ENCODE assay signal across 8 cellular contexts in the genomic region with DNA sequence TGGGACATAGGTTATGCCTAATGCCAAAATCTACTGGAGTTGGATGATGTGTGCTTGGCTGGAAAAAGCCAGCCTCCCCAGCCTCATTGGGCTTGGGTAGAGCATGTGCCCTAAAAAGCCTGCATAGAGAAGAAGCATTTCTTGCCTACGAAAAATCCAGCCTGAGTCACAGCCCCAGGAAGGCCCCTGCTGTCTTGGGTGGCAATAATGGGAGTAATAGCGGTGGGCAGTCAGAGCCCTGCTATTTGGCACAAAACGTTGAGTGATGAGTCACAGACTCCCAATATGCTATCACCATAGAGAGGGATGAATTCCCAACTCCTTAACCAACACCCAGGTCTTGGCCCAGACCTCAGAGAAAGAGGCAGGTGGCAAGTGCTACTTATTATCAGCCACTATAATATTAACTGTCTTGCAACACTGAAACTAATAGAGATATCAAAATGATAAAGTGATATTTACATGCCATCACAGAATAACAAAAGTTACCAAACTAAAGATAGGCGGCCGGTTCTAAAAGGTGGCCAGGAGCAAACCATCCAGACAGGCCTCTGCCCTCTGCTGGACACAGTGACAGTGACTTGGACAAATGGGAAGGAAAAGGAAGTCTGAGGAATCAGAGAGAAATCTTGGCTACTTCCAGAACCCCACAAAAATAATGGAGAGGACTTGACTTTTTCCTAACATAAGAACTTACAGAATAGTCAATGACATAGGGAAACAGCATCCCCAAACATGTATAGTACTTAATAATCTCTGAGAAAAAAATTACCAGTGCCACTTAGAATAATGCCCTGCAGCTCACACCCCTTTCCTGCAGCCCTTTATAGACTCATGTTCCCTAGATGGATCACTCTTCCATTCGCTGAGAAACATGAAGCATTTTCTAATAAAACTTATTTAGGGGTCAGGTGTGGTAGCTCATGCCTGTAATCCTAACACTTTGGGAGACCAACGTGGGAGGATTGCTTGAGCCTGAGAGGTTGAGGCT. TPM values are rescaled to one million over a fixed set of nuclear protein-coding genes. Genes with fewer than 3 reads are reported as not detected.
DNase-seq lines count a peak whose midpoint lies in the region; ATAC-seq and TF ChIP-seq lines count a peak whose summit lies in the region.

No MANE protein-coding gene starts in this region.

- H3K79me2 ChIP-seq in Karpas-422 (ENCODE audit: low read length) = peaks cover 3% of the 10 kb centered on the region; the same call in 1 of the 2 replicates

- H3K27ac ChIP-seq in A673 (ENCODE audit: low read depth, low read length, poor library complexity, severe bottlenecking) (peak overlapping the region; percentile 55), body of pancreas (no peak overlapping the region), right lobe of liver (no peak overlapping the region), Karpas-422 (ENCODE audit: low read length) (no peak overlapping the region)

- H3K4me2 ChIP-seq in Karpas-422 (ENCODE audit: low read depth, low read length, poor library complexity, severe bottlenecking) = no peak overlapping the region

- POLR2A ChIA-PET in A673 (lab: Charles Lee; ENCODE audit: low non-redundant PET) = no interaction called here

- no peak for TF ChIP-seq POLR2A in body of pancreas (IDR thresholded peaks at IDR 0.05)
- no peak for TF ChIP-seq POLR2A in right lobe of liver (IDR thresholded peaks at IDR 0.05)

- no peaks in the 10 kb centered on the region for H3K9me3 Mint-ChIP-seq in activated naive CD8-positive, alpha-beta T cell treated with anti-CD3 and anti-CD28 coated beads for 36 hours
- H3K9me3 Mint-ChIP-seq in activated naive CD4-positive, alpha-beta T cell treated with anti-CD3 and anti-CD28 coated beads for 36 hours = no peaks in the 10 kb centered on the region

- H3K4me3 ChIP-seq in A673 (ENCODE audit: low read depth, low read length, poor library complexity, severe bottlenecking) = no peak overlapping the region
- no peak overlapping the region for H3K4me3 ChIP-seq in body of pancreas
- no peak overlapping the region for H3K4me3 ChIP-seq in right lobe of liver
- no peak overlapping the region for H3K4me3 ChIP-seq in Karpas-422 (ENCODE audit: low read length)

- H3K27ac Mint-ChIP-seq in activated naive CD8-positive, alpha-beta T cell treated with anti-CD3 and anti-CD28 coated beads for 36 hours = no peak overlapping the region
- H3K27ac Mint-ChIP-seq in activated naive CD4-positive, alpha-beta T cell treated with anti-CD3 and anti-CD28 coated beads for 36 hours = no peak overlapping the region

- TF ChIP-seq CTCF in A673 (conservative IDR thresholded peaks at IDR 0.05; ENCODE audit: low read depth, low read length) (peak; percentile 39; the same call in 1 of the 2 replicates), body of pancreas (IDR thresholded peaks at IDR 0.05) (peak in 6 of 7 experiments; percentile 16 to 57 (median 44)), right lobe of liver (IDR thresholded peaks at IDR 0.05) (peak; percentile 40 to 55 (median 48))

- no peak overlapping the region for H3K4me3 Mint-ChIP-seq in activated naive CD8-positive, alpha-beta T cell treated with anti-CD3 and anti-CD28 coated beads for 36 hours
- H3K4me3 Mint-ChIP-seq in activated naive CD4-positive, alpha-beta T cell treated with anti-CD3 and anti-CD28 coated beads for 36 hours = no peak overlapping the region

- H3K4me1 Mint-ChIP-seq in activated naive CD8-positive, alpha-beta T cell treated with anti-CD3 and anti-CD28 coated beads for 36 hours = no peaks in the 10 kb centered on the region
- H3K4me1 Mint-ChIP-seq in activated naive CD4-positive, alpha-beta T cell treated with anti-CD3 and anti-CD28 coated beads for 36 hours (ENCODE audit: low read depth) = no peaks in the 10 kb centered on the region

- H3K9me2 ChIP-seq in Karpas-422 (replicated peaks; ENCODE audit: insufficient read depth, low read length) = no peaks in the 10 kb centered on the region

- CTCF ChIA-PET in A673 (lab: Charles Lee) = interaction anchor here (0.7 to 1.0 kb wide), 2 partner anchors 49 to 226 kb away, joined by 3 to 5 read pairs; no protein-coding TSS in a partner anchor
- CTCF ChIA-PET in activated naive CD4-positive, alpha-beta T cell treated with anti-CD3 and anti-CD28 coated beads for 36 hours (lab: Charles Lee) = interaction anchor here (0.5 kb wide), 1 partner anchor 33 kb away, joined by 3 read pairs; no protein-coding TSS in a partner anchor

- no peak overlapping the region for H2AFZ ChIP-seq in Karpas-422 (ENCODE audit: low read length)

- intact Hi-C loops in A673 (cut with micrococcal nuclease; ENCODE audit: unreplicated experiment) = loop anchor here (2.0 kb wide), 1 partner anchor 226 kb away; no protein-coding TSS in a partner anchor
- intact Hi-C loops in body of pancreas (cut with DNase I) = no loop called here
- intact Hi-C loops in right lobe of liver (cut with DNase I) = no loop called here
- intact Hi-C loops in activated naive CD4-positive, alpha-beta T cell treated with anti-CD3 and anti-CD28 coated beads for 36 hours (cut with micrococcal nuclease) = no loop called here

- WGBS in body of pancreas, 2 donors = 54 to 55% methylated on average over 7 of the region's 7 CpGs
- 71% methylated on average over 7 of the region's 7 CpGs for WGBS in right lobe of liver (ENCODE audit: insufficient coverage, low coverage, low lambda C conversion rate, missing lambda C conversion rate)

- H3K9ac ChIP-seq in Karpas-422 (ENCODE audit: low read length) = no peak overlapping the region

- no peaks in the 10 kb centered on the region for H3K9me3 ChIP-seq in A673 (ENCODE audit: low read depth, low read length, poor library complexity, severe bottlenecking)
- no peaks in the 10 kb centered on the region for H3K9me3 ChIP-seq in body of pancreas
- no peaks in the 10 kb centered on the region for H3K9me3 ChIP-seq in right lobe of liver
- no peaks in the 10 kb centered on the region for H3K9me3 ChIP-seq in Karpas-422 (ENCODE audit: low read length)

- H3K36me3 ChIP-seq in A673 (ENCODE audit: insufficient read depth, low read length, poor library complexity, severe bottlenecking) (peaks cover 4% of the 10 kb centered on the region), body of pancreas (replicated peaks in 1 of 2; ENCODE audit: insufficient read depth in 1 of 2, low read depth in 2 of 2) (no peaks in the 10 kb centered on the region), right lobe of liver (peaks cover 0 to 7% (median 0%) of the 10 kb centered on the region in 4 donors), Karpas-422 (ENCODE audit: insufficient read depth, low read length) (peaks cover 61% of the 10 kb centered on the region)

- DNase-seq in A673 (ENCODE audit: low spot score) (peak; percentile 89), HS-27A (ENCODE audit: low read depth) (peak; percentile 98), body of pancreas (peak in 1 of 4 donors; percentile 51), right lobe of liver (no peak), HuH-7 (ENCODE audit: low spot score) (no peak), Karpas-422 (no peak)
- DNase-seq in activated naive CD8-positive, alpha-beta T cell treated with anti-CD3 and anti-CD28 coated beads for 36 hours = no peak
- no peak for DNase-seq in activated naive CD4-positive, alpha-beta T cell treated with anti-CD3 and anti-CD28 coated beads for 36 hours

- no peaks in the 10 kb centered on the region for H3K27me3 Mint-ChIP-seq in activated naive CD8-positive, alpha-beta T cell treated with anti-CD3 and anti-CD28 coated beads for 36 hours
- H3K27me3 Mint-ChIP-seq in activated naive CD4-positive, alpha-beta T cell treated with anti-CD3 and anti-CD28 coated beads for 36 hours (ENCODE audit: low read depth) = no peaks in the 10 kb centered on the region

- H3K36me3 Mint-ChIP-seq in activated naive CD8-positive, alpha-beta T cell treated with anti-CD3 and anti-CD28 coated beads for 36 hours = peaks cover 11% of the 10 kb centered on the region
- peaks cover 13% of the 10 kb centered on the region for H3K36me3 Mint-ChIP-seq in activated naive CD4-positive, alpha-beta T cell treated with anti-CD3 and anti-CD28 coated beads for 36 hours (ENCODE audit: low read depth)

- no peaks in the 10 kb centered on the region for H4K20me1 ChIP-seq in Karpas-422 (ENCODE audit: insufficient read depth, low read depth, low read length)

- peak; percentile 47 for ATAC-seq in body of pancreas
- ATAC-seq in right lobe of liver = peak; percentile 60 to 79 (median 68)

- H3K4me1 ChIP-seq in A673 (ENCODE audit: insufficient read depth, low read length, poor library complexity, severe bottlenecking) = peaks cover 15% of the 10 kb centered on the region
- H3K4me1 ChIP-seq in body of pancreas = no peaks in the 10 kb centered on the region
- H3K4me1 ChIP-seq in right lobe of liver = no peaks in the 10 kb centered on the region
- no peaks in the 10 kb centered on the region; the same call in 1 of the 2 replicates for H3K4me1 ChIP-seq in Karpas-422 (ENCODE audit: low read length)

- no TSS peak for BruUV-seq in A673 (replicated peaks; lab: Mats Ljungman, UMichigan)

- H3K27me3 ChIP-seq in A673 (replicated peaks; ENCODE audit: insufficient read depth, low read depth, low read length, poor library complexity) (no peaks in the 10 kb centered on the region), body of pancreas (no peaks in the 10 kb centered on the region), right lobe of liver (no peaks in the 10 kb centered on the region), Karpas-422 (ENCODE audit: low read length) (no peaks in the 10 kb centered on the region)

RNA-seq across cellular contexts. Expression of a gene that starts 51.9 kb away (rescaled TPM):
- total RNA-seq in A673 (2021) (not detected in 2 replicates), body of pancreas (1 to 10 TPM in 1 of 2 donors, under 1 TPM in 1; 0.66 to 1.6 TPM), right lobe of liver (1 to 10 TPM in 3 of 6 experiments, not detected in 3; 1.9 to 4.5 (median 2.1) TPM)
- total RNA-seq in activated naive CD8-positive, alpha-beta T cell treated with anti-CD3 and anti-CD28 coated beads for 36 hours = not detected
- not detected for total RNA-seq in activated naive CD4-positive, alpha-beta T cell treated with anti-CD3 and anti-CD28 coated beads for 36 hours
- total RNA-seq in Karpas-422 (2014; rRNA removed; shearing (Covaris generic); ENCODE audit: low replicate concordance) = 0.07 TPM in 1 of 2 replicates, not detected in the other

Comparison
In these comparisons a context has a peak if more than half of its experiments do, and no peak if none do; other contexts are left out.
1. DNase-seq: peak in A673 (single experiment) and HS-27A (single experiment); none in right lobe of liver (0 of 3), activated naive CD8-positive, alpha-beta T cell treated with anti-CD3 and anti-CD28 coated beads for 36 hours (single experiment), activated naive CD4-positive, alpha-beta T cell treated with anti-CD3 and anti-CD28 coated beads for 36 hours (single experiment), HuH-7 (single experiment) and Karpas-422 (single experiment).
2. Peak in every context shown above with its lines, with median percentiles within 50 percentile points of each other: CTCF ChIP-seq.